In genomic region chr3:129120254-129121004, GRCh38 we compare ENCODE assay signal across 1 cellular context.
A peak's percentile ranks its signal among the peaks of the same experiment; 100 is the strongest.
TF ChIP-seq lines count a peak whose summit lies in the region.

No MANE protein-coding gene starts in this region.

TF ChIP-seq in HepG2, 621 proteins besides CTCF, POLR2A, EP300 and RAD21 (continued from another document and continues in another):
- TF ChIP-seq FOXP4 (CRISPR knock-in tag; IDR thresholded peaks at IDR 0.05) (peak; percentile 75; the same call in 1 of the 2 replicates), MXD4 (CRISPR knock-in tag; IDR thresholded peaks at IDR 0.05) (no peak), ZNF136 (CRISPR knock-in tag; IDR thresholded peaks at IDR 0.05; ENCODE audit: low read depth) (0 out of 2 replicates have a peak, but pooled peaks have one; percentile 53), NFIB (CRISPR knock-in tag; IDR thresholded peaks at IDR 0.05; ENCODE audit: borderline replicate concordance) (no peak), ZNF770 (CRISPR knock-in tag; IDR thresholded peaks at IDR 0.05) (no peak), NCOA1 (CRISPR knock-in tag; IDR thresholded peaks at IDR 0.05) (no peak), ZNF205 (CRISPR knock-in tag; IDR thresholded peaks at IDR 0.05) (peak; percentile 42; the same call in 1 of the 2 replicates), ZNF878 (CRISPR knock-in tag; IDR thresholded peaks at IDR 0.05) (no peak), ZSCAN22 (CRISPR knock-in tag; IDR thresholded peaks at IDR 0.05) (no peak), EED (CRISPR knock-in tag; IDR thresholded peaks at IDR 0.05) (no peak), ZNF337 (CRISPR knock-in tag; IDR thresholded peaks at IDR 0.05; ENCODE audit: borderline replicate concordance, low read depth) (no peak), CENPT (CRISPR knock-in tag; IDR thresholded peaks at IDR 0.05; ENCODE audit: low read depth) (no peak), CBX5 (CRISPR knock-in tag; IDR thresholded peaks at IDR 0.05; ENCODE audit: borderline replicate concordance) (no peak), ZNF510 (CRISPR knock-in tag; IDR thresholded peaks at IDR 0.05; ENCODE audit: low read depth) (no peak), HDAC1 (CRISPR knock-in tag; IDR thresholded peaks at IDR 0.05) (no peak; the same call in 1 of the 2 replicates), KDM5B (CRISPR knock-in tag; IDR thresholded peaks at IDR 0.05; ENCODE audit: borderline replicate concordance) (peak; percentile 21; the same call in 1 of the 2 replicates), TEAD2 (CRISPR knock-in tag; IDR thresholded peaks at IDR 0.05) (no peak), HNF4G (IDR thresholded peaks at IDR 0.05; ENCODE audit: borderline replicate concordance, low read depth, low read length) (no peak), HNF4G (CRISPR knock-in tag; IDR thresholded peaks at IDR 0.05; ENCODE audit: borderline replicate concordance, low read depth) (no peak), ZBTB39 (CRISPR knock-in tag; IDR thresholded peaks at IDR 0.05) (no peak), GABPA (IDR thresholded peaks at IDR 0.05; ENCODE audit: low read depth, low read length) (no peak), GABPA (CRISPR knock-in tag; IDR thresholded peaks at IDR 0.05; ENCODE audit: low read depth) (peak; percentile 60), MIER2 (CRISPR knock-in tag; IDR thresholded peaks at IDR 0.05) (no peak), MED13 (CRISPR knock-in tag; IDR thresholded peaks at IDR 0.05) (no peak), GTF3A (CRISPR knock-in tag; conservative IDR thresholded peaks at IDR 0.05) (no peak), ZNF572 (CRISPR knock-in tag; IDR thresholded peaks at IDR 0.05) (no peak), RBM22 (optimal IDR thresholded peaks at IDR 0.05; ENCODE audit: low read length) (no peak), ZBTB25 (CRISPR knock-in tag; IDR thresholded peaks at IDR 0.05) (no peak), SALL2 (CRISPR knock-in tag; IDR thresholded peaks at IDR 0.05) (no peak), ZHX2 (IDR thresholded peaks at IDR 0.05; ENCODE audit: low read depth) (no peak), ZHX2 (CRISPR knock-in tag; IDR thresholded peaks at IDR 0.05; ENCODE audit: borderline replicate concordance) (no peak), GMEB2 (CRISPR knock-in tag; IDR thresholded peaks at IDR 0.05; ENCODE audit: low read depth) (no peak), MXI1 (IDR thresholded peaks at IDR 0.05; ENCODE audit: borderline replicate concordance, low read depth, low read length) (no peak), ZNF263 (CRISPR knock-in tag; IDR thresholded peaks at IDR 0.05) (no peak), ZNF597 (CRISPR knock-in tag; IDR thresholded peaks at IDR 0.05) (no peak), ZNF570 (CRISPR knock-in tag; IDR thresholded peaks at IDR 0.05; ENCODE audit: borderline replicate concordance) (no peak), JARID2 (CRISPR knock-in tag; IDR thresholded peaks at IDR 0.05; ENCODE audit: insufficient replicate concordance) (no peak), ZNF350 (CRISPR knock-in tag; IDR thresholded peaks at IDR 0.05; ENCODE audit: borderline replicate concordance, low read depth) (no peak), RFXANK (CRISPR knock-in tag; IDR thresholded peaks at IDR 0.05) (no peak), KDM3A (CRISPR knock-in tag; IDR thresholded peaks at IDR 0.05; ENCODE audit: low read depth) (no peak), ZNF749 (CRISPR knock-in tag; IDR thresholded peaks at IDR 0.05; ENCODE audit: borderline replicate concordance) (no peak), MEIS1 (CRISPR knock-in tag; IDR thresholded peaks at IDR 0.05; ENCODE audit: borderline replicate concordance) (no peak), REL (CRISPR knock-in tag; conservative IDR thresholded peaks at IDR 0.05) (no peak), ELF3 (CRISPR knock-in tag; IDR thresholded peaks at IDR 0.05) (peak; percentile 82), ZBTB37 (CRISPR knock-in tag; IDR thresholded peaks at IDR 0.05) (no peak), PRDM4 (CRISPR knock-in tag; IDR thresholded peaks at IDR 0.05; ENCODE audit: borderline replicate concordance) (no peak), HOXA5 (CRISPR knock-in tag; IDR thresholded peaks at IDR 0.05) (peak; percentile 18)
